10 cellular contexts compared by ENCODE assay signal in genomic region chr6:30724906-30725667, GRCh38. TPM values are rescaled to one million over a fixed set of nuclear protein-coding genes. Genes with fewer than 3 reads are reported as not detected.
A peak's percentile ranks its signal among the peaks of the same experiment; 100 is the strongest.
DNase-seq lines count a peak whose midpoint lies in the region; ATAC-seq and TF ChIP-seq lines count a peak whose summit lies in the region.
"Had no signal": no experiment of that assay in that cellular context is flagged by ENCODE, and none has a peak within 500 bp of the region (broad histone marks: within the 10 kb centered on the region; RNA-seq: fewer than 3 reads in every experiment).

No MANE protein-coding gene starts in this region.

- peaks cover 36% of the 10 kb centered on the region for H3K4me1 Mint-ChIP-seq in activated CD8-positive, alpha-beta T cell treated with anti-CD3 and anti-CD28 coated beads for 36 hours (ENCODE audit: low read depth)
- peaks cover 34% of the 10 kb centered on the region for H3K4me1 Mint-ChIP-seq in mesothelial cell of epicardium

- DNase-seq in GM12865 (ENCODE audit: low read depth) = peak; percentile 27
- DNase-seq in activated CD8-positive, alpha-beta T cell treated with anti-CD3 and anti-CD28 coated beads for 36 hours = no peak
- DNase-seq in mesothelial cell of epicardium (ENCODE audit: low spot score in 2 of 2, unreplicated experiment in 2 of 2) = no peak
- no peak for DNase-seq in effector CD4-positive, alpha-beta T cell
- no peak for DNase-seq in stimulated activated CD4-positive, alpha-beta T cell treated with anti-CD3 and anti-CD28 coated beads, Interleukin-15, amount 100 ng/mL, for 24 hours
- DNase-seq: heart left ventricle, naive B cell had no signal

- H3K4me3 ChIP-seq in ACC112 (ENCODE audit: low read depth, low read length) (no peak overlapping the region), GM12865 (ENCODE audit: low read depth, low read length) (no peak overlapping the region)

- POLR2A ChIA-PET in activated CD8-positive, alpha-beta T cell treated with anti-CD3 and anti-CD28 coated beads for 36 hours (lab: Charles Lee) = interaction anchor here (0.7 to 22.1 kb wide), 11 partner anchors 9 to 234 kb away, joined by 3 to 500 read pairs (median 4); partner anchors contain the start of genes ATAT1, DHX16, MRPS18B and PPP1R10

- peaks cover 45% of the 10 kb centered on the region for H3K79me2 ChIP-seq in ACC112 (ENCODE audit: control insufficient read depth, insufficient read depth, low read length, unreplicated experiment)

- no peaks in the 10 kb centered on the region for H3K27me3 Mint-ChIP-seq in activated CD8-positive, alpha-beta T cell treated with anti-CD3 and anti-CD28 coated beads for 36 hours
- no peaks in the 10 kb centered on the region for H3K27me3 Mint-ChIP-seq in mesothelial cell of epicardium (ENCODE audit: low read depth)
- H3K27me3 Mint-ChIP-seq: naive B cell had no signal

- no peaks in the 10 kb centered on the region for H3K27me3 ChIP-seq in ACC112 (ENCODE audit: insufficient read depth, low read length)
- H3K27me3 ChIP-seq: heart left ventricle had no signal

- H2AFZ ChIP-seq in ACC112 (ENCODE audit: low read length, unreplicated experiment) = no peak overlapping the region

- CTCF ChIA-PET in activated CD8-positive, alpha-beta T cell treated with anti-CD3 and anti-CD28 coated beads for 36 hours (lab: Charles Lee) = interaction anchor here (1.8 to 25.8 kb wide), 3 partner anchors 10 to 48 kb away, joined by 4 to 704 read pairs (median 54); partner anchors contain the start of genes DHX16 and IER3

- peak overlapping the region; percentile 84 for H3K27ac Mint-ChIP-seq in activated CD8-positive, alpha-beta T cell treated with anti-CD3 and anti-CD28 coated beads for 36 hours
- peak overlapping the region; percentile 65 for H3K27ac Mint-ChIP-seq in mesothelial cell of epicardium

- H3K9me3 Mint-ChIP-seq in activated CD8-positive, alpha-beta T cell treated with anti-CD3 and anti-CD28 coated beads for 36 hours = no peaks in the 10 kb centered on the region
- H3K9me3 Mint-ChIP-seq in mesothelial cell of epicardium = no peaks in the 10 kb centered on the region
- H3K9me3 Mint-ChIP-seq: naive B cell had no signal

- peak overlapping the region; percentile 61 for H3K27ac ChIP-seq in ACC112 (ENCODE audit: low read depth, low read length)

- H3K36me3 ChIP-seq in ACC112 (ENCODE audit: insufficient read depth, low read length) = peaks cover 35% of the 10 kb centered on the region

- TF ChIP-seq CTCF in GM12865 (IDR thresholded peaks at IDR 0.05; ENCODE audit: insufficient read depth, low read depth, low read length, missing control alignments) = no peak
- TF ChIP-seq CTCF in activated CD8-positive, alpha-beta T cell treated with anti-CD3 and anti-CD28 coated beads for 36 hours (IDR thresholded peaks at IDR 0.05) = no peak
- TF ChIP-seq CTCF in mesothelial cell of epicardium (IDR thresholded peaks at IDR 0.05; ENCODE audit: unreplicated experiment) = no peak

- intact Hi-C loops in activated CD8-positive, alpha-beta T cell treated with anti-CD3 and anti-CD28 coated beads for 36 hours (cut with micrococcal nuclease) = no loop called here

- peaks cover 40% of the 10 kb centered on the region for H3K4me1 ChIP-seq in ACC112 (ENCODE audit: control insufficient read depth, insufficient read depth, low read length, unreplicated experiment)

- peak overlapping the region; percentile 80 for H3K4me3 Mint-ChIP-seq in activated CD8-positive, alpha-beta T cell treated with anti-CD3 and anti-CD28 coated beads for 36 hours
- H3K4me3 Mint-ChIP-seq in mesothelial cell of epicardium = no peak overlapping the region

- ATAC-seq in activated CD8-positive, alpha-beta T cell treated with anti-CD3 and anti-CD28 coated beads for 36 hours = no peak
- no peak for ATAC-seq in HG02870 (IDR thresholded peaks at IDR 0.05; ENCODE audit: unreplicated experiment)
- no peak for ATAC-seq in GM21737 (IDR thresholded peaks at IDR 0.05; ENCODE audit: unreplicated experiment)
- ATAC-seq: heart left ventricle had no signal

- H3K36me3 Mint-ChIP-seq in activated CD8-positive, alpha-beta T cell treated with anti-CD3 and anti-CD28 coated beads for 36 hours (ENCODE audit: low read depth) = peaks cover 74% of the 10 kb centered on the region
- peaks cover 31% of the 10 kb centered on the region for H3K36me3 Mint-ChIP-seq in mesothelial cell of epicardium

RNA-seq across cellular contexts. Expression of gene TUBB, which starts 4.9 kb away (rescaled TPM):
- total RNA-seq in activated CD8-positive, alpha-beta T cell treated with anti-CD3 and anti-CD28 coated beads for 36 hours = 1,000 to 10,000 TPM; 1,556 to 1,579 TPM
- 1,084 to 1,110 TPM (median 1,094 TPM) in 3 replicates for total RNA-seq in mesothelial cell of epicardium

RNA-seq across cellular contexts. Expression of gene MDC1, which starts 8.0 kb away (rescaled TPM):
- 10 to 100 TPM; 80.4 to 90.7 TPM for total RNA-seq in activated CD8-positive, alpha-beta T cell treated with anti-CD3 and anti-CD28 coated beads for 36 hours
- 49.7 to 51.9 TPM (median 49.8 TPM) in 3 replicates for total RNA-seq in mesothelial cell of epicardium

RNA-seq across cellular contexts. Expression of gene FLOT1, which starts 17.4 kb away (rescaled TPM):
- total RNA-seq in activated CD8-positive, alpha-beta T cell treated with anti-CD3 and anti-CD28 coated beads for 36 hours = 100 to 1,000 TPM; 135 TPM
- total RNA-seq in mesothelial cell of epicardium = 96.5 to 101 TPM (median 99.8 TPM) in 3 replicates

RNA-seq across cellular contexts. Expression of gene IER3, which starts 19.3 kb away (rescaled TPM):
- total RNA-seq in activated CD8-positive, alpha-beta T cell treated with anti-CD3 and anti-CD28 coated beads for 36 hours = 100 to 1,000 TPM; 375 to 386 TPM
- total RNA-seq in mesothelial cell of epicardium = 131 to 136 TPM (median 134 TPM) in 3 replicates

RNA-seq across cellular contexts. Expression of gene NRM, which starts 34.3 kb away (rescaled TPM):
- total RNA-seq in activated CD8-positive, alpha-beta T cell treated with anti-CD3 and anti-CD28 coated beads for 36 hours = 10 to 100 TPM; 21.0 to 22.0 TPM
- total RNA-seq in mesothelial cell of epicardium = 34.6 to 40.2 TPM (median 36.1 TPM) in 3 replicates
